ENCODE assay signal across 1 cellular context in genomic region chr20:5156670-5157448, GRCh38.
TF ChIP-seq lines count a peak whose summit lies in the region.

No MANE protein-coding gene starts in this region.

TF ChIP-seq in HepG2, 621 proteins besides CTCF, POLR2A, EP300 and RAD21 (continues in another document):
- TF ChIP-seq SCMH1 (CRISPR knock-in tag; IDR thresholded peaks at IDR 0.05; ENCODE audit: borderline replicate concordance) (no peak), ZNF205 (CRISPR knock-in tag; IDR thresholded peaks at IDR 0.05) (no peak), AGO2 (optimal IDR thresholded peaks at IDR 0.05; ENCODE audit: low read depth, low read length) (no peak), RBM39 (IDR thresholded peaks at IDR 0.05; ENCODE audit: low read depth, low read length, poor library complexity, severe bottlenecking) (no peak), SOX5 (CRISPR knock-in tag; IDR thresholded peaks at IDR 0.05; ENCODE audit: borderline replicate concordance) (peak; percentile 63; the same call in 1 of the 2 replicates), ZNF20 (CRISPR knock-in tag; IDR thresholded peaks at IDR 0.05) (no peak), NAIF1 (CRISPR knock-in tag; IDR thresholded peaks at IDR 0.05; ENCODE audit: borderline replicate concordance) (no peak), WIZ (CRISPR knock-in tag; IDR thresholded peaks at IDR 0.05) (no peak), KLF16 (CRISPR knock-in tag; IDR thresholded peaks at IDR 0.05) (no peak), CAMTA2 (CRISPR knock-in tag; IDR thresholded peaks at IDR 0.05; ENCODE audit: borderline replicate concordance) (no peak), ZNF597 (CRISPR knock-in tag; IDR thresholded peaks at IDR 0.05) (no peak), ZNF468 (CRISPR knock-in tag; IDR thresholded peaks at IDR 0.05) (no peak), HOMEZ (CRISPR knock-in tag; IDR thresholded peaks at IDR 0.05; ENCODE audit: low read depth) (peak; percentile 91), KLF6 (CRISPR knock-in tag; IDR thresholded peaks at IDR 0.05) (no peak), GLMP (CRISPR knock-in tag; IDR thresholded peaks at IDR 0.05; ENCODE audit: borderline replicate concordance) (no peak), ZBTB20 (CRISPR knock-in tag; IDR thresholded peaks at IDR 0.05; ENCODE audit: borderline replicate concordance, low read depth) (peak; percentile 40; the same call in 1 of the 2 replicates), U2AF2 (IDR thresholded peaks at IDR 0.05; ENCODE audit: low read depth, low read length) (no peak), AHDC1 (CRISPR knock-in tag; IDR thresholded peaks at IDR 0.05; ENCODE audit: borderline replicate concordance) (peak; percentile 90), ZUFSP (CRISPR knock-in tag; IDR thresholded peaks at IDR 0.05; ENCODE audit: borderline replicate concordance) (no peak), MTA1 (CRISPR knock-in tag; IDR thresholded peaks at IDR 0.05; ENCODE audit: borderline replicate concordance) (no peak), ZGPAT (CRISPR knock-in tag; IDR thresholded peaks at IDR 0.05) (0 out of 2 replicates have a peak, but pooled peaks have one; percentile 56), CENPBD1 (CRISPR knock-in tag; IDR thresholded peaks at IDR 0.05; ENCODE audit: borderline replicate concordance, low read depth) (no peak), XBP1 (CRISPR knock-in tag; IDR thresholded peaks at IDR 0.05) (no peak), ZNF275 (CRISPR knock-in tag; IDR thresholded peaks at IDR 0.05; ENCODE audit: borderline replicate concordance) (no peak), ZBTB4 (CRISPR knock-in tag; IDR thresholded peaks at IDR 0.05; ENCODE audit: borderline replicate concordance) (no peak), ZNF773 (CRISPR knock-in tag; IDR thresholded peaks at IDR 0.05; ENCODE audit: borderline replicate concordance) (no peak), ZNF784 (CRISPR knock-in tag; IDR thresholded peaks at IDR 0.05; ENCODE audit: borderline replicate concordance) (no peak), ZSCAN22 (CRISPR knock-in tag; IDR thresholded peaks at IDR 0.05) (no peak), ONECUT2 (CRISPR knock-in tag; IDR thresholded peaks at IDR 0.05) (no peak)
